ENCODE assay signal across 28 cellular contexts in the genomic region with DNA sequence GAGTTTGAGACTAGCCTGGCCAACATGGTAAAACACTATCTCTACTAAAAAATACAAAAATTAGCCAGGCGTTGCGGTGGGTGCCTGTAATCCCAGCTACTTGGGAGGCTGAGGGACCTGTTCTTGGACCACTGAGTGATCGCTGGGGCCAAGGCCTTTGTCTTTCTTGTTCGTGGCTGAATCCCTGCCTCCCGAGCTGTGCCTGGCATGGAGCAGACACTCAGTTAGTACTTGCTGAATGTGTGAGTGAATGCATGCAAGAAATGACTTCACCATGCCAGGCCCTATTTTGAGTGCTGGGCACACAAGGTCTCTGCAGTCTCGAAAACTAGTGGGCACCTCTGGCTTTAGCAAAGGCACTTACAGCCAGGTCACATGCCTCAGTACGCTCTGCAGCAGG.
DNase-seq lines count a peak whose midpoint lies in the region; ATAC-seq, FAIRE-seq and TF ChIP-seq lines count a peak whose summit lies in the region.
"Had no signal": no experiment of that assay in that cellular context is flagged by ENCODE, and none has a peak within 500 bp of the region (broad histone marks: within the 10 kb centered on the region; RNA-seq: fewer than 3 reads in every experiment).

No MANE protein-coding gene starts in this region.

- no peak overlapping the region for H3K4me3 Mint-ChIP-seq in astrocyte (ENCODE audit: unreplicated experiment)
- H3K4me3 Mint-ChIP-seq: CD14-positive monocyte; CD4-positive, alpha-beta memory T cell; CD4-positive, CD25-positive, alpha-beta regulatory T cell; CD8-positive, alpha-beta memory T cell had no signal

- H3K4ac ChIP-seq in H1 (replicated peaks; ENCODE audit: insufficient read length, low read depth, low read length) = no peak overlapping the region

- no peak for TF ChIP-seq POLR2A in H1 (IDR thresholded peaks at IDR 0.05; ENCODE audit: control extremely low read depth in 1 of 2, low read depth in 2 of 2, low read length in 2 of 2)

- TF ChIP-seq CTCF in astrocyte (IDR thresholded peaks at IDR 0.05; ENCODE audit: insufficient read depth, low read depth, low read length) = no peak
- TF ChIP-seq CTCF in H1 (IDR thresholded peaks at IDR 0.05; ENCODE audit: control extremely low read depth in 1 of 3, insufficient read depth in 1 of 3, low read depth in 1 of 3, low read length in 3 of 3) = no peak
- TF ChIP-seq CTCF in kidney (IDR thresholded peaks at IDR 0.05; ENCODE audit: borderline replicate concordance, extremely low read depth, insufficient read depth) = no peak
- TF ChIP-seq CTCF in heart right ventricle (IDR thresholded peaks at IDR 0.05) = no peak

- H3K36me3 ChIP-seq in astrocyte (ENCODE audit: insufficient read depth, low read length) (no peaks in the 10 kb centered on the region), H1 (ENCODE audit: control insufficient read depth in 2 of 4, insufficient read depth in 4 of 4, low read length in 3 of 4) (no peaks in the 10 kb centered on the region), kidney (ENCODE audit: control insufficient read depth in 1 of 2, insufficient read depth in 2 of 2, low read length in 2 of 2) (no peaks in the 10 kb centered on the region), heart right ventricle (peaks cover 0 to 3% (median 0%) of the 10 kb centered on the region in 9 donors)
- H3K36me3 ChIP-seq: BE2C had no signal

- no peak overlapping the region for H4K8ac ChIP-seq in H1 (ENCODE audit: extremely low read depth, insufficient read depth, low read length)

- no peaks in the 10 kb centered on the region for H3K27me3 ChIP-seq in astrocyte (ENCODE audit: insufficient read depth, low read length)
- H3K27me3 ChIP-seq in H1 (replicated peaks in 1 of 4; ENCODE audit: control insufficient read depth in 3 of 4, extremely low read depth in 1 of 4, insufficient read depth in 3 of 4, low read length in 3 of 4) = no peaks in the 10 kb centered on the region
- H3K27me3 ChIP-seq in heart right ventricle = no peaks in the 10 kb centered on the region
- H3K27me3 ChIP-seq: BE2C, BLaER1 had no signal

- H3K9me3 ChIP-seq in astrocyte (ENCODE audit: insufficient read depth, low read depth, low read length) = no peaks in the 10 kb centered on the region
- no peaks in the 10 kb centered on the region for H3K9me3 ChIP-seq in H1 (ENCODE audit: insufficient read depth in 2 of 2, low read depth in 1 of 2, low read length in 1 of 2)
- no peaks in the 10 kb centered on the region for H3K9me3 ChIP-seq in kidney (ENCODE audit: control insufficient read depth in 1 of 2, low read length in 2 of 2)
- H3K9me3 ChIP-seq in heart right ventricle = no peaks in the 10 kb centered on the region
- H3K9me3 ChIP-seq: A549, BE2C, BLaER1 had no signal

- no peak overlapping the region for H2BK120ac ChIP-seq in H1 (replicated peaks; ENCODE audit: low read depth, low read length)

- H3K23ac ChIP-seq in H1 (ENCODE audit: insufficient read length) = no peak overlapping the region

- POLR2A ChIA-PET in H1 (lab: Charles Lee; ENCODE audit: partially characterized antibody) = no interaction called here

- no peaks in the 10 kb centered on the region for H3K36me3 Mint-ChIP-seq in astrocyte (ENCODE audit: low read depth, unreplicated experiment)
- H3K36me3 Mint-ChIP-seq: CD4-positive, alpha-beta memory T cell; CD4-positive, CD25-positive, alpha-beta regulatory T cell had no signal

- H2AK5ac ChIP-seq in H1 (ENCODE audit: low read depth, low read length) = 0 out of 2 replicates have a peak overlapping the region, but pooled peaks have one; percentile 13

- no peak overlapping the region for H3K4me2 ChIP-seq in astrocyte (ENCODE audit: low read length)
- H3K4me2 ChIP-seq in H1 (ENCODE audit: insufficient read depth in 1 of 2, low read depth in 2 of 2, low read length in 2 of 2) = no peak overlapping the region
- H3K4me2 ChIP-seq: A549, BLaER1 had no signal

- H3K23me2 ChIP-seq in H1 (ENCODE audit: low read depth, low read length) = no peaks in the 10 kb centered on the region

- no peak for ATAC-seq in heart right ventricle
- ATAC-seq: A549, GM12878 had no signal

- 0 out of 2 replicates have a peak overlapping the region, but pooled peaks have one; percentile 32 for H2BK20ac ChIP-seq in H1 (ENCODE audit: low read length)

- no peaks in the 10 kb centered on the region for H3K79me2 ChIP-seq in astrocyte (ENCODE audit: insufficient read depth, low read length)
- no peaks in the 10 kb centered on the region for H3K79me2 ChIP-seq in H1 (ENCODE audit: control insufficient read depth in 1 of 2, insufficient read depth in 2 of 2, low read length in 2 of 2)

- no peak for TF ChIP-seq EP300 in H1 (IDR thresholded peaks at IDR 0.05; ENCODE audit: borderline replicate concordance in 1 of 2, low read depth in 2 of 2, low read length in 2 of 2)

- H3K9ac ChIP-seq in astrocyte (ENCODE audit: low read length) (no peak overlapping the region), H1 (replicated peaks in 1 of 4; ENCODE audit: extremely low read depth in 1 of 4, low read depth in 3 of 4, low read length in 3 of 4) (no peak overlapping the region), kidney (ENCODE audit: low read length in 2 of 2) (no peak overlapping the region)
- H3K9ac ChIP-seq: BLaER1 had no signal

- intact Hi-C loops in kidney (cut with DNase I) = no loop called here
- intact Hi-C loops in posterior vena cava (cut with DNase I) = no loop called here
- intact Hi-C loops in heart right ventricle (cut with DNase I) = loop anchor here in 3 of 10 donors (5.0 to 10.0 kb wide), 3 partner anchors 36 to 101 kb away; no protein-coding TSS in a partner anchor

- H3K4me1 Mint-ChIP-seq in astrocyte (ENCODE audit: low read depth, unreplicated experiment) = peaks cover 4% of the 10 kb centered on the region
- H3K4me1 Mint-ChIP-seq: CD4-positive, alpha-beta memory T cell; CD4-positive, CD25-positive, alpha-beta regulatory T cell; CD8-positive, alpha-beta memory T cell had no signal

- H3K4me3 ChIP-seq in astrocyte (ENCODE audit: insufficient read depth, low read depth, low read length) (no peak overlapping the region), H1 (ENCODE audit: extremely low read depth in 1 of 4, insufficient read depth in 2 of 4, low read depth in 3 of 4, low read length in 4 of 4) (no peak overlapping the region), kidney (ENCODE audit: low read length in 2 of 2) (no peak overlapping the region), heart right ventricle (no peak overlapping the region)
- H3K4me3 ChIP-seq: A549, BLaER1, GM12878 had no signal

- 94% methylated on average over 7 of the region's 7 CpGs; no CpG with 5 or more reads in 1 of the 2 experiments for WGBS in H1 (ENCODE audit: extremely low coverage in 1 of 2, insufficient coverage in 1 of 2, insufficient read length in 1 of 2, insufficient replicate concordance in 2 of 2, low coverage in 1 of 2, low lambda C conversion rate in 2 of 2, missing lambda C conversion rate in 1 of 2), 2 experiments
- WGBS in heart right ventricle, 2 donors = 94 to 95% methylated on average over 7 of the region's 7 CpGs

- FAIRE-seq in astrocyte (lab: Jason Lieb, UNC) (no peak), H1 (lab: Jason Lieb, UNC) (no peak), kidney (lab: Jason Lieb, UNC) (no peak)
- FAIRE-seq: A549, GM12878, GM12892, GM18507 had no signal

- 0 out of 2 replicates have a peak overlapping the region, but pooled peaks have one; percentile 17 for H2BK12ac ChIP-seq in H1 (ENCODE audit: low read depth, low read length)

- no peak overlapping the region for H3K18ac ChIP-seq in H1 (ENCODE audit: extremely low read depth, low read length)

- no peak overlapping the region for H3K14ac ChIP-seq in H1 (ENCODE audit: insufficient read length)

- DNase-seq in astrocyte (ENCODE audit: low read depth) (no peak), H1 (ENCODE audit: low read depth in 1 of 2, low spot score in 2 of 2) (no peak), kidney (peak; percentile 15), posterior vena cava (ENCODE audit: low spot score) (peak; percentile 55), heart right ventricle (no peak), HK-2 (ENCODE audit: unreplicated experiment) (no peak), NCI-H524 treated with DMSO at 0.1 percent for 48 hours (lab: John Stamatoyannopoulos, UW) (no peak)
- DNase-seq in activated effector memory CD4-positive, alpha-beta T cell treated with Interleukin-2 at 50 U/mL for 16 hours = no peak
- DNase-seq: BE2C; C1 segment of cervical spinal cord; CD4-positive, alpha-beta memory T cell; CD4-positive, CD25-positive, alpha-beta regulatory T cell; CD8-positive, alpha-beta memory T cell; COR-L47; DMS 273 treated with DMSO at 0.1 percent for 48 hours; DMS153; DMS53; DMS79; DND-41; EL; GDM1 had no signal

- peak overlapping the region; percentile 12 for H3K27ac Mint-ChIP-seq in astrocyte (ENCODE audit: unreplicated experiment)
- H3K27ac Mint-ChIP-seq: CD4-positive, alpha-beta memory T cell; CD4-positive, CD25-positive, alpha-beta regulatory T cell; CD8-positive, alpha-beta memory T cell had no signal

- H2BK15ac ChIP-seq in H1 (ENCODE audit: low read length) = no peak overlapping the region

- H3K27ac ChIP-seq in astrocyte (ENCODE audit: low read depth, low read length) (no peak overlapping the region), H1 (ENCODE audit: low read depth, low read length) (no peak overlapping the region), kidney (ENCODE audit: low read depth in 2 of 2, low read length in 2 of 2) (no peak overlapping the region), heart right ventricle (no peak overlapping the region)
- H3K27ac ChIP-seq: 22Rv1, BLaER1 had no signal

- no peak overlapping the region for H4K91ac ChIP-seq in H1 (replicated peaks; ENCODE audit: insufficient read length, low read length)

- CTCF ChIA-PET in H1 (lab: Charles Lee; ENCODE audit: partially characterized antibody) = interaction anchor here (1.1 kb wide), 1 partner anchor 10 kb away, joined by 3 read pairs; no protein-coding TSS in a partner anchor

- H2AFZ ChIP-seq in astrocyte (ENCODE audit: low read depth, low read length) (no peak overlapping the region), H1 (ENCODE audit: low read length) (no peak overlapping the region)

- H3K27me3 Mint-ChIP-seq in astrocyte (ENCODE audit: low read depth, unreplicated experiment) = no peaks in the 10 kb centered on the region
- H3K27me3 Mint-ChIP-seq: CD4-positive, alpha-beta memory T cell; CD4-positive, CD25-positive, alpha-beta regulatory T cell; CD8-positive, alpha-beta memory T cell had no signal

- H3K9me3 Mint-ChIP-seq in astrocyte (ENCODE audit: unreplicated experiment) = no peaks in the 10 kb centered on the region
- H3K9me3 Mint-ChIP-seq: CD4-positive, alpha-beta memory T cell; CD4-positive, CD25-positive, alpha-beta regulatory T cell; CD8-positive, alpha-beta memory T cell had no signal

- H4K5ac ChIP-seq in H1 (ENCODE audit: insufficient read length, low read depth, low read length) = no peak overlapping the region

- no peak overlapping the region for H2BK5ac ChIP-seq in H1 (ENCODE audit: low read depth, low read length)

- TF ChIP-seq RAD21 in H1 (IDR thresholded peaks at IDR 0.05 in 1 of 2, conservative IDR thresholded peaks at IDR 0.05 in 1 of 2; ENCODE audit: low read depth in 2 of 2, low read length in 2 of 2) = no peak

- H3K56ac ChIP-seq in H1 (replicated peaks; ENCODE audit: insufficient read length, low read depth, low read length) = no peak overlapping the region

- H4K20me1 ChIP-seq in astrocyte (ENCODE audit: insufficient read depth, low read length) (no peaks in the 10 kb centered on the region), H1 (replicated peaks in 1 of 2; ENCODE audit: control insufficient read depth in 1 of 2, insufficient read depth in 2 of 2, low read length in 2 of 2) (peaks cover 0 to 1% of the 10 kb centered on the region in 2 experiments)

- peaks cover 3% of the 10 kb centered on the region for H3K4me1 ChIP-seq in astrocyte (ENCODE audit: insufficient read depth, low read length)
- H3K4me1 ChIP-seq in H1 (replicated peaks in 1 of 4; ENCODE audit: control insufficient read depth in 3 of 4, insufficient read depth in 4 of 4, low read length in 3 of 4) = peaks cover 0 to 13% (median 3%) of the 10 kb centered on the region in 4 experiments; a peak in 4 of 7 replicates
- peaks cover 15 to 20% of the 10 kb centered on the region in 2 donors for H3K4me1 ChIP-seq in kidney (ENCODE audit: control insufficient read depth in 1 of 2, insufficient read depth in 1 of 2, low read depth in 1 of 2, low read length in 2 of 2)
- H3K4me1 ChIP-seq in heart right ventricle = peaks cover 7 to 29% (median 19%) of the 10 kb centered on the region in 9 donors
- H3K4me1 ChIP-seq: BE2C had no signal

- no peaks in the 10 kb centered on the region for H3K79me1 ChIP-seq in H1 (ENCODE audit: low read depth, low read length)

Comparison
In these comparisons a context has a peak if more than half of its experiments do, and no peak if none do; other contexts are left out.
1. DNase-seq: peak in kidney (single experiment) and posterior vena cava (single experiment); none in astrocyte (single experiment), H1 (0 of 2), heart right ventricle (0 of 2), activated effector memory CD4-positive, alpha-beta T cell treated with Interleukin-2 at 50 U/mL for 16 hours (single experiment), HK-2 (single experiment) and NCI-H524 treated with DMSO at 0.1 percent for 48 hours (single experiment).